Comparison of ENCODE assay signal across 12 cellular contexts in the genomic region with DNA sequence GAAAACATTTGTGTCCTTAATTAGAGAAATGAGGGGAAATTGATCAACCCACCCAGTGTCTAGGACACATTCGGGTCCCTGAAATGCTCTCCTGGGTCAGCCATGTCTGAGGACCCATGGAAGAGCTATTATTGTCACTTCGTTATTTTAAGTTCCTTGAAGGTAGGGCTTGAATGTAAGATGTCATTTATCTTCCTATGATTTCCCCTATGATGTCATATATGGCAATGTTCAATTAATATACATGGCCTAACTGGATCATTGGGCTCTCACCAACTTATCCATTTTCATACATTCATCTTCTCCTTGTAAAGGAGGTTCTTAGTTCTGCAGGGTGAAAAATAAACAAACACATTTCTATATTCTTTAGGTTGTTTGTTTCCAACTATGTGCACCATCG.
DNase-seq lines count a peak whose midpoint lies in the region; ATAC-seq and TF ChIP-seq lines count a peak whose summit lies in the region.
"Had no signal": no experiment of that assay in that cellular context is flagged by ENCODE, and none has a peak within 500 bp of the region (broad histone marks: within the 10 kb centered on the region; RNA-seq: fewer than 3 reads in every experiment).

No MANE protein-coding gene starts in this region.

- DNase-seq in ascending aorta (ENCODE audit: low spot score in 2 of 2) (no peak), tibial artery (no peak), mucosa of gallbladder (ENCODE audit: low spot score) (no peak), neural progenitor cell (ENCODE audit: low spot score) (no peak)
- DNase-seq in CD8-positive, alpha-beta T cell, result no peak
- DNase-seq: 8988T, Caco-2, GM23248 had no signal

- no peak overlapping the region for H3K4me2 ChIP-seq in BLaER1
- no peak overlapping the region for H3K4me2 ChIP-seq in neural progenitor cell

- H3K27ac Mint-ChIP-seq in nephron (peak overlapping the region; percentile 65 to 84 (median 72)), neural progenitor cell (no peak overlapping the region)
- H3K27ac Mint-ChIP-seq in CD8-positive, alpha-beta T cell, result no peak overlapping the region

- no peak overlapping the region for H2AFZ ChIP-seq in neural progenitor cell (replicated peaks)
- H2AFZ ChIP-seq: GM23248 had no signal

- intact Hi-C loops in ascending aorta (cut with DNase I) (no loop called here), tibial artery (cut with DNase I; ENCODE audit: low total_unique reads) (no loop called here)
- intact Hi-C loops in CD8-positive, alpha-beta T cell (cut with DNase I, micrococcal nuclease), result no loop called here

- H3K9ac ChIP-seq in BLaER1 (no peak overlapping the region), neural progenitor cell (no peak overlapping the region)
- H3K9ac ChIP-seq: BLaER1 treated with 17β-estradiol and CSF1 and Interleukin-3, amounts not matched to agents 10 nM and 100 nM; GM23248 had no signal

- TF ChIP-seq CTCF in ascending aorta (IDR thresholded peaks at IDR 0.05) (no peak), nephron (IDR thresholded peaks at IDR 0.05; ENCODE audit: unreplicated experiment in 3 of 3) (no peak), tibial artery (IDR thresholded peaks at IDR 0.05) (no peak), neural progenitor cell (IDR thresholded peaks at IDR 0.05) (no peak)
- no peak for TF ChIP-seq CTCF in CD8-positive, alpha-beta T cell (IDR thresholded peaks at IDR 0.05)

- no peak overlapping the region for H3K4me3 Mint-ChIP-seq in nephron
- H3K4me3 Mint-ChIP-seq in CD8-positive, alpha-beta T cell, result no peak overlapping the region
- no peak overlapping the region for H3K4me3 Mint-ChIP-seq in neural progenitor cell

- H3K9me3 ChIP-seq in BLaER1 (peaks cover 79% of the 10 kb centered on the region), ascending aorta (no peaks in the 10 kb centered on the region), tibial artery (no peaks in the 10 kb centered on the region), neural progenitor cell (ENCODE audit: low read depth) (no peaks in the 10 kb centered on the region)
- H3K9me3 ChIP-seq in CD8-positive, alpha-beta T cell (ENCODE audit: low read length), result no peaks in the 10 kb centered on the region
- H3K9me3 ChIP-seq: Caco-2, HAP-1 had no signal

- POLR2A ChIA-PET in CD8-positive, alpha-beta T cell (lab: Charles Lee), result no interaction called here

- H3K4me1 Mint-ChIP-seq in nephron, result peaks cover 46% of the 10 kb centered on the region
- H3K4me1 Mint-ChIP-seq in CD8-positive, alpha-beta T cell (ENCODE audit: low read depth), result no peaks in the 10 kb centered on the region
- H3K4me1 Mint-ChIP-seq in neural progenitor cell, result peaks cover 28% of the 10 kb centered on the region

- H3K4me3 ChIP-seq in BLaER1, result no peak overlapping the region
- no peak overlapping the region for H3K4me3 ChIP-seq in ascending aorta
- no peak overlapping the region for H3K4me3 ChIP-seq in tibial artery
- H3K4me3 ChIP-seq in CD8-positive, alpha-beta T cell (ENCODE audit: low read depth, low read length), result no peak overlapping the region
- H3K4me3 ChIP-seq in neural progenitor cell, result no peak overlapping the region
- H3K4me3 ChIP-seq: BLaER1 treated with 17β-estradiol and CSF1 and Interleukin-3, amounts not matched to agents 10 nM and 100 nM; GM23248; HAP-1 had no signal

- H3K27me3 Mint-ChIP-seq in nephron (ENCODE audit: low read depth), result peaks cover 6% of the 10 kb centered on the region
- H3K27me3 Mint-ChIP-seq in CD8-positive, alpha-beta T cell (ENCODE audit: low read depth), result peaks cover 16% of the 10 kb centered on the region
- H3K27me3 Mint-ChIP-seq in neural progenitor cell (ENCODE audit: insufficient read depth, low read depth), result peaks cover 9% of the 10 kb centered on the region

- no peaks in the 10 kb centered on the region for H3K36me3 ChIP-seq in BLaER1
- no peaks in the 10 kb centered on the region for H3K36me3 ChIP-seq in ascending aorta
- H3K36me3 ChIP-seq in tibial artery, result no peaks in the 10 kb centered on the region
- H3K36me3 ChIP-seq in CD8-positive, alpha-beta T cell (ENCODE audit: insufficient read depth, low read length), result no peaks in the 10 kb centered on the region
- H3K36me3 ChIP-seq in neural progenitor cell, result no peaks in the 10 kb centered on the region
- H3K36me3 ChIP-seq: HAP-1 had no signal

- no peaks in the 10 kb centered on the region for H3K79me2 ChIP-seq in neural progenitor cell (ENCODE audit: low read depth)

- no peaks in the 10 kb centered on the region for H3K27me3 ChIP-seq in BLaER1
- H3K27me3 ChIP-seq in ascending aorta, result no peaks in the 10 kb centered on the region
- H3K27me3 ChIP-seq in tibial artery, result no peaks in the 10 kb centered on the region
- no peaks in the 10 kb centered on the region for H3K27me3 ChIP-seq in CD8-positive, alpha-beta T cell (ENCODE audit: insufficient read depth, low read length)
- H3K27me3 ChIP-seq in neural progenitor cell, result peaks cover 24% of the 10 kb centered on the region
- H3K27me3 ChIP-seq: BLaER1 treated with 17β-estradiol and CSF1 and Interleukin-3, amounts not matched to agents 10 nM and 100 nM had no signal

- H3K9me3 Mint-ChIP-seq in nephron, result no peaks in the 10 kb centered on the region
- H3K9me3 Mint-ChIP-seq in CD8-positive, alpha-beta T cell, result no peaks in the 10 kb centered on the region
- H3K9me3 Mint-ChIP-seq in neural progenitor cell, result peaks cover 23% of the 10 kb centered on the region

- H3K27ac ChIP-seq in BLaER1 (peak overlapping the region; percentile 29; the same call in 1 of the 2 replicates), ascending aorta (peak overlapping the region; percentile 85 to 91), tibial artery (peak overlapping the region; percentile 50 to 54), neural progenitor cell (no peak overlapping the region)
- H3K27ac ChIP-seq in CD8-positive, alpha-beta T cell (ENCODE audit: low read depth, low read length), result no peak overlapping the region
- H3K27ac ChIP-seq: BLaER1 treated with 17β-estradiol and CSF1 and Interleukin-3, amounts not matched to agents 10 nM and 100 nM; GM23248 had no signal

- peaks cover 40% of the 10 kb centered on the region for H3K4me1 ChIP-seq in BLaER1
- H3K4me1 ChIP-seq in ascending aorta, result peaks cover 15 to 58% of the 10 kb centered on the region in 2 donors
- H3K4me1 ChIP-seq in tibial artery, result peaks cover 0 to 62% (median 21%) of the 10 kb centered on the region in 4 donors
- H3K4me1 ChIP-seq in CD8-positive, alpha-beta T cell (ENCODE audit: insufficient read depth, low read length), result no peaks in the 10 kb centered on the region
- H3K4me1 ChIP-seq in neural progenitor cell, result peaks cover 7% of the 10 kb centered on the region
- H3K4me1 ChIP-seq: HAP-1 had no signal

- ATAC-seq in CD8-positive, alpha-beta T cell, result no peak

- H4K20me1 ChIP-seq in BLaER1, result no peaks in the 10 kb centered on the region
- H4K20me1 ChIP-seq in neural progenitor cell (ENCODE audit: low read depth), result no peaks in the 10 kb centered on the region
- H4K20me1 ChIP-seq: BLaER1 treated with 17β-estradiol and CSF1 and Interleukin-3, amounts not matched to agents 10 nM and 100 nM had no signal

- CTCF ChIA-PET in CD8-positive, alpha-beta T cell (lab: Charles Lee), result no interaction called here

- H3K36me3 Mint-ChIP-seq in nephron (ENCODE audit: low read depth), result no peaks in the 10 kb centered on the region
- H3K36me3 Mint-ChIP-seq in CD8-positive, alpha-beta T cell, result no peaks in the 10 kb centered on the region
- no peaks in the 10 kb centered on the region for H3K36me3 Mint-ChIP-seq in neural progenitor cell

- H3F3A ChIP-seq in neural progenitor cell (ENCODE audit: low read depth), result peaks cover 6% of the 10 kb centered on the region

Comparison
In these comparisons a context has a peak if more than half of its experiments do, and no peak if none do; other contexts are left out.
1. H3K27ac ChIP-seq: peak in BLaER1 (single experiment), ascending aorta (2 of 2) and tibial artery (2 of 2); none in CD8-positive, alpha-beta T cell (single experiment) and neural progenitor cell (single experiment).
2. H3K27ac Mint-ChIP-seq: peak in nephron (3 of 3); none in CD8-positive, alpha-beta T cell (single experiment) and neural progenitor cell (single experiment).